ENCODE assay signal across 11 cellular contexts in the genomic region with DNA sequence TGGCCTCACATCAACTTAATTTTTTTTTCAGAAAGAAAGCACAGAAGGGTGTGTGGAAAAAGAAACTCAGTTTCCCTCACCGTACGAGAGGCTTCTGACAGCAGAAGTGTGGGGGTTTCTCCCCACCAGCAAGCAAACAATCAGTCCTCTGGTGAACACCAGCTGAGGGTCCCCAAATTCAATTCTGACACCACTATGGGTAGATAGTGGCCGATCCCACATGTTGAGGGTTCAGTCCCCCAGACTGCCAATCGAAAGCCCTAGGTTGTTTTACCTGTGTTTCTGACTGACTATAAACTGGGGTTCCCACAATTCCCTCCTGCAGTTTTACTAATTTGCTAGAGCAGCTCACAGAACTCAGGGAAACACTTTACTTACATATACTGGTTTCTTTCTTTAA. TPM values are rescaled to one million over a fixed set of nuclear protein-coding genes. Genes with fewer than 3 reads are reported as not detected.
DNase-seq lines count a peak whose midpoint lies in the region; ATAC-seq, FAIRE-seq and TF ChIP-seq lines count a peak whose summit lies in the region.
"Had no signal": no experiment of that assay in that cellular context is flagged by ENCODE, and none has a peak within 500 bp of the region (broad histone marks: within the 10 kb centered on the region; RNA-seq: fewer than 3 reads in every experiment).

No MANE protein-coding gene starts in this region.

- no TSS peak for BruUV-seq in HepG2 (replicated peaks; lab: Mats Ljungman, UMichigan)

- H3K36me3 ChIP-seq in heart right ventricle (peaks cover 0 to 39% (median 0%) of the 10 kb centered on the region in 9 donors), HepG2 (replicated peaks in 1 of 2; ENCODE audit: control insufficient read depth in 1 of 2, insufficient read depth in 2 of 2, low read length in 2 of 2) (no peaks in the 10 kb centered on the region), neuronal stem cell (replicated peaks in 1 of 2; ENCODE audit: control insufficient read depth in 2 of 2, insufficient read depth in 2 of 2, low read length in 2 of 2) (no peaks in the 10 kb centered on the region)
- H3K36me3 ChIP-seq: neural progenitor cell had no signal

- H3K27ac ChIP-seq in heart right ventricle = peak overlapping the region in 3 of 10 donors; percentile 49 to 63 (median 54)
- H3K27ac ChIP-seq in HepG2 (ENCODE audit: extremely low read length, insufficient read depth, low read length) = no peak overlapping the region
- no peak overlapping the region for H3K27ac ChIP-seq in neuronal stem cell (replicated peaks; ENCODE audit: low read length)
- H3K27ac ChIP-seq: neural progenitor cell had no signal

- H4K91ac ChIP-seq in neuronal stem cell (ENCODE audit: low read depth, low read length, poor library complexity) = no peak overlapping the region

- CTCF ChIA-PET in HepG2 (lab: Yijun Ruan, JAX; ENCODE audit: low intra/inter-chr PET ratio, low total read pairs) (interaction anchor here (1.7 kb wide), 1 partner anchor 50 kb away, joined by 7 read pairs; no protein-coding TSS in a partner anchor), HEK293T (lab: Yijun Ruan, JAX) (interaction anchor here (0.6 to 1.5 kb wide), 27 partner anchors 9 to 767 kb away, joined by 3 to 12 read pairs (median 4); a partner anchor contains a TSS)

- H2BK12ac ChIP-seq in neuronal stem cell (ENCODE audit: low read length) = no peak overlapping the region

- H3K27me3 ChIP-seq in heart right ventricle (no peaks in the 10 kb centered on the region), HepG2 (ENCODE audit: control insufficient read depth in 1 of 2, insufficient read depth in 2 of 2, low read length in 2 of 2) (no peaks in the 10 kb centered on the region), neuronal stem cell (ENCODE audit: control insufficient read depth in 3 of 3, insufficient read depth in 3 of 3, low read depth in 1 of 3, low read length in 3 of 3) (peaks cover 0 to 5% (median 0%) of the 10 kb centered on the region in 3 experiments)
- H3K27me3 ChIP-seq: spleen had no signal

- H2AK5ac ChIP-seq in neuronal stem cell (ENCODE audit: low read depth, low read length) = no peak overlapping the region

- H3K4ac ChIP-seq in neuronal stem cell (ENCODE audit: low read length) = no peak overlapping the region

- H3K4me3 ChIP-seq in heart right ventricle = peak overlapping the region in 7 of 10 donors; percentile 34 to 88 (median 65)
- H3K4me3 ChIP-seq in HepG2 (replicated peaks in 1 of 3; ENCODE audit: insufficient read depth in 1 of 3, low read depth in 2 of 3, low read length in 3 of 3) = no peak overlapping the region
- H3K4me3 ChIP-seq in neuronal stem cell (ENCODE audit: low read length in 2 of 2) = no peak overlapping the region

- POLR2A ChIA-PET in HepG2 (lab: Yijun Ruan, JAX) (interaction anchor here (0.6 to 1.0 kb wide), 4 partner anchors 9 to 103 kb away, joined by 3 to 8 read pairs (median 4); a partner anchor contains a TSS), HEK293T (lab: Yijun Ruan, JAX) (interaction anchor here (0.8 to 2.7 kb wide), 3 partner anchors 9 to 103 kb away, joined by 3 to 16 read pairs (median 8); a partner anchor contains a TSS)

- no peak overlapping the region for H2BK5ac ChIP-seq in neuronal stem cell (ENCODE audit: low read length)

- no peaks in the 10 kb centered on the region for H4K20me1 ChIP-seq in HepG2 (ENCODE audit: insufficient read depth, low read length)

- no peak overlapping the region for H2BK15ac ChIP-seq in neuronal stem cell (ENCODE audit: low read length)

- H3K9ac ChIP-seq in HepG2 (ENCODE audit: insufficient read depth, low read depth, low read length) (no peak overlapping the region), neuronal stem cell (ENCODE audit: low read depth, low read length, poor library complexity) (no peak overlapping the region)
- H3K9ac ChIP-seq: neural progenitor cell had no signal

- H2AFZ ChIP-seq in HepG2 (ENCODE audit: low read length) (no peak overlapping the region), neuronal stem cell (ENCODE audit: low read length) (no peak overlapping the region)

- no peak for TF ChIP-seq POLR2A in HepG2 (IDR thresholded peaks at IDR 0.05; ENCODE audit: insufficient read depth in 1 of 2, low read depth in 2 of 2, low read length in 2 of 2)

- WGBS in heart right ventricle, 2 donors = 62 to 76% methylated on average over 4 of the region's 4 CpGs
- 90% methylated on average over 3 of the region's 4 CpGs for WGBS in HepG2 (ENCODE audit: low lambda C conversion rate)
- no CpG with 5 or more reads among the region's 4 CpGs for WGBS in neuronal stem cell (ENCODE audit: extremely low coverage in 2 of 2, insufficient read length in 2 of 2, insufficient replicate concordance in 1 of 2), 2 donors

- H3K9me3 ChIP-seq in heart right ventricle = no peaks in the 10 kb centered on the region
- H3K9me3 ChIP-seq in HepG2 (ENCODE audit: low read length) = no peaks in the 10 kb centered on the region
- no peaks in the 10 kb centered on the region for H3K9me3 ChIP-seq in neuronal stem cell (replicated peaks in 1 of 2; ENCODE audit: control insufficient read depth in 2 of 2, insufficient read depth in 1 of 2, low read depth in 1 of 2, low read length in 2 of 2)
- H3K9me3 ChIP-seq: spleen had no signal

- no peaks in the 10 kb centered on the region for H3K79me2 ChIP-seq in HepG2 (ENCODE audit: insufficient read depth, low read length)

- no peak overlapping the region for H3K23ac ChIP-seq in neuronal stem cell (ENCODE audit: low read depth, low read length, poor library complexity)

- H3K4me1 ChIP-seq in heart right ventricle (peaks cover 4 to 56% (median 35%) of the 10 kb centered on the region in 9 donors), HepG2 (ENCODE audit: insufficient read depth, low read length) (peaks cover 40% of the 10 kb centered on the region), neuronal stem cell (ENCODE audit: control insufficient read depth in 2 of 2, insufficient read depth in 1 of 2, low read depth in 1 of 2, low read length in 2 of 2) (peaks cover 6 to 8% of the 10 kb centered on the region in 2 donors)

- H3K4me2 ChIP-seq in HepG2 (ENCODE audit: low read depth, low read length) = peak overlapping the region; percentile 99; the same call in 1 of the 2 replicates
- H3K4me2 ChIP-seq in neuronal stem cell (ENCODE audit: insufficient read depth, low read length, poor library complexity, severe bottlenecking) = no peak overlapping the region

- TF ChIP-seq EP300 in HepG2 (IDR thresholded peaks at IDR 0.05; ENCODE audit: low read depth in 2 of 2, low read length in 2 of 2) (no peak), HepG2 (CRISPR knock-in tag; IDR thresholded peaks at IDR 0.05; ENCODE audit: borderline replicate concordance) (no peak)

- no peak for TF ChIP-seq CTCF in heart right ventricle (IDR thresholded peaks at IDR 0.05)
- TF ChIP-seq CTCF in HepG2 (CRISPR knock-in tag; IDR thresholded peaks at IDR 0.05) = no peak

- no peak for DNase-seq in heart right ventricle
- DNase-seq in left cardiac atrium = no peak
- DNase-seq in activated CD8-positive, alpha-beta memory T cell treated with anti-CD3 and anti-CD28 coated beads, Interleukin-2, amount 50 U/mL, for 48 hours = peak; percentile 46
- DNase-seq in HepG2 (ENCODE audit: low spot score) = no peak
- DNase-seq in neuronal stem cell (ENCODE audit: low spot score) = no peak
- no peak for DNase-seq in HEK293T (ENCODE audit: extremely low spot score)

- FAIRE-seq in HepG2 (lab: Jason Lieb, UNC) = no peak
- FAIRE-seq: islet of Langerhans had no signal

- H3K14ac ChIP-seq in neuronal stem cell (ENCODE audit: low read length) = no peak overlapping the region

- no peak overlapping the region for H2BK120ac ChIP-seq in neuronal stem cell (ENCODE audit: low read depth, low read length)

- ATAC-seq in heart right ventricle (no peak), left cardiac atrium (no peak), HepG2 (no peak), HG03460 (IDR thresholded peaks at IDR 0.05; ENCODE audit: unreplicated experiment) (no peak), HG03469 (IDR thresholded peaks at IDR 0.05; ENCODE audit: unreplicated experiment) (no peak)

- H3K79me1 ChIP-seq in neuronal stem cell (ENCODE audit: low read depth, low read length) = no peaks in the 10 kb centered on the region

- intact Hi-C loops in heart right ventricle (cut with DNase I) (loop anchor here in 9 of 10 donors (5.0 to 10.0 kb wide), 7 partner anchors 52 to 368 kb away; a partner anchor contains a TSS), left cardiac atrium (cut with DNase I) (loop anchor here (5.0 to 10.0 kb wide), 3 partner anchors 57 to 373 kb away; a partner anchor contains a TSS), HepG2 (cut with micrococcal nuclease; ENCODE audit: unreplicated experiment) (loop anchor here (5.0 to 10.0 kb wide), 3 partner anchors 102 to 275 kb away; a partner anchor contains a TSS)

- H3K18ac ChIP-seq in neuronal stem cell (ENCODE audit: low read length) = no peak overlapping the region

- no peak overlapping the region for H4K8ac ChIP-seq in neuronal stem cell (ENCODE audit: low read depth, low read length)

- in situ Hi-C loops in HepG2 (cut with HindIII; ENCODE audit: extremely low pct_ligation_motif_present, low pct_unique_long_range_greater_than_20kb) = loop anchor here (5.0 kb wide), 1 partner anchor 52 kb away; no protein-coding TSS in a partner anchor

- TF ChIP-seq RAD21 in HepG2 (CRISPR knock-in tag; IDR thresholded peaks at IDR 0.05) = no peak

RNA-seq across cellular contexts. Expression of a gene that starts 2.1 kb away (rescaled TPM):
- total RNA-seq in heart right ventricle = 100 to 1,000 TPM in 2 of 10 donors, 10 to 100 TPM in 8; 24.2 to 143 (median 43.7) TPM
- 10 to 100 TPM; 50.6 to 97.2 TPM for polyA plus RNA-seq in heart right ventricle
- 100 to 1,000 TPM in 1 of 2 donors, 10 to 100 TPM in 1; 40.6 to 143 TPM for total RNA-seq in left cardiac atrium
- 6.1 and 13.2 TPM in 2 replicates for total RNA-seq in HepG2 (2016; rRNA removed; fragmentation: Illumina TruSeq; extraction: Trizol)
- 2.7 and 3.0 TPM in 2 replicates for total RNA-seq in HepG2 (2016; cell fraction: cytosol; rRNA removed; fragmentation: Illumina TruSeq; extraction: Trizol; ENCODE audit: low read depth)
- total RNA-seq in HepG2 (2016; cell fraction: insoluble cytoplasmic fraction; rRNA removed; fragmentation: Illumina TruSeq; extraction: Trizol) = 7.4 and 12.7 TPM in 2 replicates
- 3.2 and 3.3 TPM in 2 replicates for total RNA-seq in HepG2 (2016; cell fraction: membrane; rRNA removed; fragmentation: Illumina TruSeq; extraction: Trizol)
- 8.4 and 10.6 TPM in 2 replicates for total RNA-seq in HepG2 (2016; cell fraction: nucleus; rRNA removed; fragmentation: Illumina TruSeq; extraction: Trizol)
- polyA plus RNA-seq in HepG2 (2011; rRNA removed) = 12.9 and 21.8 TPM in 2 replicates
- 18.2 and 23.3 TPM in 2 replicates for polyA plus RNA-seq in HepG2 (2011; cell fraction: cytosol; rRNA removed)
- 6.3 and 11.3 TPM in 2 replicates for polyA plus RNA-seq in HepG2 (2011; cell fraction: nucleus; rRNA removed)
- 10.8 and 16.9 TPM in 2 replicates for polyA plus RNA-seq in HepG2 (2012)
- 2.0 and 3.3 TPM in 2 replicates for polyA plus RNA-seq in HepG2 (2016; cell fraction: cytosol; fragmentation: Illumina TruSeq; extraction: Trizol; ENCODE audit: low read depth)
- 5.6 and 6.9 TPM in 2 replicates for polyA plus RNA-seq in HepG2 (2016; cell fraction: insoluble cytoplasmic fraction; fragmentation: Illumina TruSeq; extraction: Trizol; ENCODE audit: low read depth)
- polyA plus RNA-seq in HepG2 (2016; cell fraction: membrane; fragmentation: Illumina TruSeq; extraction: Trizol; ENCODE audit: low read depth) = 3.2 and 3.9 TPM in 2 replicates
- 12.0 and 16.6 TPM in 2 replicates for polyA plus RNA-seq in HepG2 (2016; cell fraction: nucleus; fragmentation: Illumina TruSeq; extraction: Trizol; ENCODE audit: insufficient read depth, low read depth)
- polyA minus RNA-seq in HepG2 (2011; rRNA and poly(A)+ RNA removed; ENCODE audit: low replicate concordance) = 7.1 and 42.2 TPM in 2 replicates
- 4.4 and 7.3 TPM in 2 replicates for polyA minus RNA-seq in HepG2 (2011; cell fraction: cytosol; rRNA and poly(A)+ RNA removed)
- polyA minus RNA-seq in HepG2 (2011; cell fraction: nucleus; rRNA and poly(A)+ RNA removed) = 1.3 and 1.4 TPM in 2 replicates
- 19.2 TPM for polyA plus RNA-seq in neuronal stem cell (2013, experiment 1 of 2)
- polyA plus RNA-seq in neuronal stem cell (2013, experiment 2 of 2) = 19.4 TPM

RNA-seq across cellular contexts. Expression of a gene that starts 34.9 kb away (rescaled TPM):
- total RNA-seq in heart right ventricle (10 to 100 TPM in 1 of 10 donors, 1 to 10 TPM in 9; 1.4 to 11.0 (median 2.4) TPM), left cardiac atrium (10 to 100 TPM in 1 of 2 donors, 1 to 10 TPM in 1; 8.6 to 10.7 TPM), HepG2 (2016; rRNA removed; fragmentation: Illumina TruSeq; extraction: Trizol) (not detected in 2 replicates)
- polyA plus RNA-seq in heart right ventricle (1 to 10 TPM; 4.8 to 6.9 TPM), HepG2 (2011; rRNA removed) (0.04 TPM in 1 of 2 replicates, not detected in the other)
- total RNA-seq in HepG2 (2016; cell fraction: cytosol; rRNA removed; fragmentation: Illumina TruSeq; extraction: Trizol; ENCODE audit: low read depth) = not detected in 2 replicates
- not detected in 2 replicates for total RNA-seq in HepG2 (2016; cell fraction: insoluble cytoplasmic fraction; rRNA removed; fragmentation: Illumina TruSeq; extraction: Trizol)
- not detected in 2 replicates for total RNA-seq in HepG2 (2016; cell fraction: membrane; rRNA removed; fragmentation: Illumina TruSeq; extraction: Trizol)
- not detected in 2 replicates for total RNA-seq in HepG2 (2016; cell fraction: nucleus; rRNA removed; fragmentation: Illumina TruSeq; extraction: Trizol)
- 0.01 and 0.04 TPM in 2 replicates for polyA plus RNA-seq in HepG2 (2011; cell fraction: cytosol; rRNA removed)
- 0.14 and 0.33 TPM in 2 replicates for polyA plus RNA-seq in HepG2 (2011; cell fraction: nucleus; rRNA removed)
- not detected in 2 replicates for polyA plus RNA-seq in HepG2 (2012)
- polyA plus RNA-seq in HepG2 (2016; cell fraction: cytosol; fragmentation: Illumina TruSeq; extraction: Trizol; ENCODE audit: low read depth) = not detected in 2 replicates
- not detected in 2 replicates for polyA plus RNA-seq in HepG2 (2016; cell fraction: insoluble cytoplasmic fraction; fragmentation: Illumina TruSeq; extraction: Trizol; ENCODE audit: low read depth)
- polyA plus RNA-seq in HepG2 (2016; cell fraction: membrane; fragmentation: Illumina TruSeq; extraction: Trizol; ENCODE audit: low read depth) = not detected in 2 replicates
- polyA plus RNA-seq in HepG2 (2016; cell fraction: nucleus; fragmentation: Illumina TruSeq; extraction: Trizol; ENCODE audit: insufficient read depth, low read depth) = not detected in 2 replicates
- polyA minus RNA-seq in HepG2 (2011; rRNA and poly(A)+ RNA removed; ENCODE audit: low replicate concordance) = 0.33 TPM in 1 of 2 replicates, not detected in the other
- polyA minus RNA-seq in HepG2 (2011; cell fraction: cytosol; rRNA and poly(A)+ RNA removed) = not detected in 2 replicates
- polyA minus RNA-seq in HepG2 (2011; cell fraction: nucleus; rRNA and poly(A)+ RNA removed) = not detected in 2 replicates
- 0.03 TPM for polyA plus RNA-seq in neuronal stem cell (2013, experiment 1 of 2)
- polyA plus RNA-seq in neuronal stem cell (2013, experiment 2 of 2) = 0.01 TPM

RNA-seq across cellular contexts. Expression of a gene that starts 55.9 kb away (rescaled TPM):
- 10 to 100 TPM in 9 of 10 donors, 1 to 10 TPM in 1; 9.6 to 15.1 (median 13.1) TPM for total RNA-seq in heart right ventricle
- polyA plus RNA-seq in heart right ventricle = 1 to 10 TPM; 2.8 to 5.4 TPM
- 10 to 100 TPM; 13.2 to 13.5 TPM for total RNA-seq in left cardiac atrium
- total RNA-seq in HepG2 (2016; rRNA removed; fragmentation: Illumina TruSeq; extraction: Trizol) = 15.7 and 18.8 TPM in 2 replicates
- total RNA-seq in HepG2 (2016; cell fraction: cytosol; rRNA removed; fragmentation: Illumina TruSeq; extraction: Trizol; ENCODE audit: low read depth) = 4.5 and 5.0 TPM in 2 replicates
- total RNA-seq in HepG2 (2016; cell fraction: insoluble cytoplasmic fraction; rRNA removed; fragmentation: Illumina TruSeq; extraction: Trizol) = 15.9 and 19.6 TPM in 2 replicates
- total RNA-seq in HepG2 (2016; cell fraction: membrane; rRNA removed; fragmentation: Illumina TruSeq; extraction: Trizol) = 11.5 and 13.7 TPM in 2 replicates
- total RNA-seq in HepG2 (2016; cell fraction: nucleus; rRNA removed; fragmentation: Illumina TruSeq; extraction: Trizol) = 9.9 and 11.7 TPM in 2 replicates
- polyA plus RNA-seq in HepG2 (2011; rRNA removed) = 4.2 and 4.6 TPM in 2 replicates
- polyA plus RNA-seq in HepG2 (2011; cell fraction: cytosol; rRNA removed) = 2.1 and 3.9 TPM in 2 replicates
- polyA plus RNA-seq in HepG2 (2011; cell fraction: nucleus; rRNA removed) = 4.1 and 5.8 TPM in 2 replicates
- polyA plus RNA-seq in HepG2 (2012) = 4.9 and 5.9 TPM in 2 replicates
- 1.9 and 2.3 TPM in 2 replicates for polyA plus RNA-seq in HepG2 (2016; cell fraction: cytosol; fragmentation: Illumina TruSeq; extraction: Trizol; ENCODE audit: low read depth)
- 11.7 and 12.5 TPM in 2 replicates for polyA plus RNA-seq in HepG2 (2016; cell fraction: insoluble cytoplasmic fraction; fragmentation: Illumina TruSeq; extraction: Trizol; ENCODE audit: low read depth)
- polyA plus RNA-seq in HepG2 (2016; cell fraction: membrane; fragmentation: Illumina TruSeq; extraction: Trizol; ENCODE audit: low read depth) = 2.9 and 4.4 TPM in 2 replicates
- polyA plus RNA-seq in HepG2 (2016; cell fraction: nucleus; fragmentation: Illumina TruSeq; extraction: Trizol; ENCODE audit: insufficient read depth, low read depth) = 14.7 and 19.0 TPM in 2 replicates
- 4.4 and 5.1 TPM in 2 replicates for polyA minus RNA-seq in HepG2 (2011; rRNA and poly(A)+ RNA removed; ENCODE audit: low replicate concordance)
- polyA minus RNA-seq in HepG2 (2011; cell fraction: cytosol; rRNA and poly(A)+ RNA removed) = 5.9 and 8.0 TPM in 2 replicates
- 10.9 and 18.0 TPM in 2 replicates for polyA minus RNA-seq in HepG2 (2011; cell fraction: nucleus; rRNA and poly(A)+ RNA removed)
- polyA plus RNA-seq in neuronal stem cell (2013, experiment 1 of 2) = 9.6 TPM
- polyA plus RNA-seq in neuronal stem cell (2013, experiment 2 of 2) = 10.6 TPM

Comparison
In these comparisons a context has a peak if more than half of its experiments do, and no peak if none do; other contexts are left out.
1. H3K4me3 ChIP-seq: peak in heart right ventricle (7 of 10); none in HepG2 (0 of 3) and neuronal stem cell (0 of 2).